In the genomic region with DNA sequence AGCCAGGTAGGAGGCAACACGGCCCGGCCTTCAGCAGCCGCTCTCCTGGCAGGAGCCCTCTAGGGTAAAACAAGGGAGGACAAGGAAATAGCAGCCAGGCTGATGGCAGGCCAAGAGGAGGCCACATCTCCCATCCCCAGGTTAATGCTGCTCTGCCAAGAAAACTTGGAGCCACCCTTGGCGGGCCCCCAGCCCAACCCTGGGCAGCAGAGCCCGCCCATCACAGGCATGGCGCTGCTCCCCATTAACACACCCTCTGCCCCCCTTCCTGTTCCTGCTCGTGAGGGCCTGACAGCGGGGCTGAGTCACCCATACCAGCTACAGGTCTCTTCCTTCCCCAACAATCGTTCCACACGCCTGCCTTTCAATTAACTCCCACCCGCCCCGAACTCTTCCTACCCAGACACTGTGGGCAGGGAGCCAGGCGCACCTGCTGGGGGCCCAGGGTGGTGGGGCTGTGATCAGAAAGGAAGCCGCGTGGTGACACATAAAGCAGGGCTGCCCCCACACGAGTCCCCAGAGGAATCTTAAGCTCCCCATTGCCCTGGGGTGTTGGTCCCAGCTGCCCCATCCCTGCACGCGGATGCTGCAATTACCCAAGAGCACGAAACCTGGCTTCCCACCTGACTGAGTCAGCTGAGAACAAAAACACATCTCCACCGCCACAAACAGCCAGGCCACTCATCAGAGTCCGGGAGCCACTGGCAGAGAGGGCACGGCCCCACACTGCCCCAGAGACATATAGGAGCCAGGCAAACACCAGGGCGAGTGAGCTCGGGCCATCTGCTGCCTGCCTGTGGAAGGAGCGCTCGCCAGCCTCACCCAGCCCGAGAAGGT, we compare ENCODE assay signal across 8 cellular contexts. TPM values are rescaled to one million over a fixed set of nuclear protein-coding genes. Genes with fewer than 3 reads are reported as not detected.
DNase-seq lines count a peak whose midpoint lies in the region; ATAC-seq and TF ChIP-seq lines count a peak whose summit lies in the region.

A gene with protein sequence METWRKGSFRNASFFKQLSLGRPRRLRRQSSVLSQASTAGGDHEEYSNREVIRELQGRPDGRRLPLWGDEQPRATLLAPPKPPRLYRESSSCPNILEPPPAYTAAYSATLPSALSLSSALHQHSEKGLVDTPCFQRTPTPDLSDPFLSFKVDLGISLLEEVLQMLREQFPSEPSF (plus strand): TSS at position 671 of the 837 bp plus-strand sequence. CDS start 516 bp downstream, outside the sequence.

- POLR2A ChIA-PET in HEK293 (lab: Yijun Ruan, JAX), result interaction anchor here (0.6 to 0.8 kb wide), 2 partner anchors 38 to 325 kb away, joined by 3 to 5 read pairs; a partner anchor contains a TSS

- ATAC-seq in esophagus mucosa (peak; percentile 87), sciatic nerve (peak; percentile 40)

- intact Hi-C loops in sciatic nerve (cut with DNase I), result loop anchor here (5.0 kb wide), 1 partner anchor 1272 kb away; no protein-coding TSS in a partner anchor

- CTCF ChIA-PET in HEK293 (lab: Yijun Ruan, JAX), result interaction anchor here (0.8 to 3.1 kb wide), 2 partner anchors 13 to 15 kb away, joined by 5 to 10 read pairs; no protein-coding TSS in a partner anchor

- TF ChIP-seq CTCF in GM12875 (IDR thresholded peaks at IDR 0.05; ENCODE audit: borderline replicate concordance, insufficient read depth, low read depth, low read length) (no peak), HEK293 (tag by site-specific recombination; IDR thresholded peaks at IDR 0.05) (no peak)

- peak within 1 kb of the TSS; percentile 58 for H3K27ac ChIP-seq in HEK293 (ENCODE audit: extremely low read depth, low read depth, low read length)

- H3K4me1 ChIP-seq in HEK293 (ENCODE audit: control insufficient read depth, insufficient read depth, low read length), result peaks cover 25% of the 10 kb centered on the region

- H3K36me3 ChIP-seq in HEK293 (ENCODE audit: control insufficient read depth in 2 of 2, insufficient read depth in 1 of 2, low read length in 2 of 2), result peaks cover 0 to 27% of the 10 kb centered on the region in 2 experiments; a peak in 1 of 3 replicates

- H3K4me3 ChIP-seq in GM12875 (ENCODE audit: low read depth, low read length), result peak within 1 kb of the TSS; percentile 39
- no peak within 1 kb of the TSS for H3K4me3 ChIP-seq in HEK293 (ENCODE audit: low read depth, low read length)

- DNase-seq in NCI-H2227 treated with DMSO at 0.1 percent for 48 hours (lab: John Stamatoyannopoulos, UW) (peak; percentile 22), sciatic nerve (ENCODE audit: low spot score) (no peak), DMS153 treated with DMSO at 0.1 percent for 48 hours (lab: John Stamatoyannopoulos, UW; ENCODE audit: unreplicated experiment) (no peak), NCI-H1930 (lab: John Stamatoyannopoulos, UW) (no peak)
- peak; percentile 70 for DNase-seq in activated CD8-positive, alpha-beta memory T cell treated with anti-CD3 and anti-CD28 coated beads, Interleukin-2, amount 50 U/mL, for 1 hour (ENCODE audit: extremely low read depth)

- H3K9me3 ChIP-seq in HEK293 (ENCODE audit: control insufficient read depth, insufficient read depth, low read depth, low read length), result no peaks in the 10 kb centered on the region

TF ChIP-seq in HEK293, 187 proteins besides CTCF, POLR2A, EP300 and RAD21 (continues in another document):
- TF ChIP-seq, protein P1, sequence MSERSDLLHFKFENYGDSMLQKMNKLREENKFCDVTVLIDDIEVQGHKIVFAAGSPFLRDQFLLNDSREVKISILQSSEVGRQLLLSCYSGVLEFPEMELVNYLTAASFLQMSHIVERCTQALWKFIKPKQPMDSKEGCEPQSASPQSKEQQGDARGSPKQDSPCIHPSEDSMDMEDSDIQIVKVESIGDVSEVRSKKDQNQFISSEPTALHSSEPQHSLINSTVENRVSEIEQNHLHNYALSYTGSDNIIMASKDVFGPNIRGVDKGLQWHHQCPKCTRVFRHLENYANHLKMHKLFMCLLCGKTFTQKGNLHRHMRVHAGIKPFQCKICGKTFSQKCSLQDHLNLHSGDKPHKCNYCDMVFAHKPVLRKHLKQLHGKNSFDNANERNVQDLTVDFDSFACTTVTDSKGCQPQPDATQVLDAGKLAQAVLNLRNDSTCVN (tag by site-specific recombination; optimal IDR thresholded peaks at IDR 0.05), result peak; percentile 13
- TF ChIP-seq ZNF114 (tag by site-specific recombination; IDR thresholded peaks at IDR 0.05), result no peak
- 0 out of 2 replicates have a peak, but pooled peaks have one; percentile 38 for TF ChIP-seq ZNF24 (tag by site-specific recombination; IDR thresholded peaks at IDR 0.05)
- TF ChIP-seq SP3 (tag by site-specific recombination; IDR thresholded peaks at IDR 0.05), result no peak; the same call in 1 of the 2 replicates
- TF ChIP-seq OSR2 (tag by site-specific recombination; IDR thresholded peaks at IDR 0.05), result peak; percentile 18; the same call in 1 of the 2 replicates
- TF ChIP-seq, protein P2, sequence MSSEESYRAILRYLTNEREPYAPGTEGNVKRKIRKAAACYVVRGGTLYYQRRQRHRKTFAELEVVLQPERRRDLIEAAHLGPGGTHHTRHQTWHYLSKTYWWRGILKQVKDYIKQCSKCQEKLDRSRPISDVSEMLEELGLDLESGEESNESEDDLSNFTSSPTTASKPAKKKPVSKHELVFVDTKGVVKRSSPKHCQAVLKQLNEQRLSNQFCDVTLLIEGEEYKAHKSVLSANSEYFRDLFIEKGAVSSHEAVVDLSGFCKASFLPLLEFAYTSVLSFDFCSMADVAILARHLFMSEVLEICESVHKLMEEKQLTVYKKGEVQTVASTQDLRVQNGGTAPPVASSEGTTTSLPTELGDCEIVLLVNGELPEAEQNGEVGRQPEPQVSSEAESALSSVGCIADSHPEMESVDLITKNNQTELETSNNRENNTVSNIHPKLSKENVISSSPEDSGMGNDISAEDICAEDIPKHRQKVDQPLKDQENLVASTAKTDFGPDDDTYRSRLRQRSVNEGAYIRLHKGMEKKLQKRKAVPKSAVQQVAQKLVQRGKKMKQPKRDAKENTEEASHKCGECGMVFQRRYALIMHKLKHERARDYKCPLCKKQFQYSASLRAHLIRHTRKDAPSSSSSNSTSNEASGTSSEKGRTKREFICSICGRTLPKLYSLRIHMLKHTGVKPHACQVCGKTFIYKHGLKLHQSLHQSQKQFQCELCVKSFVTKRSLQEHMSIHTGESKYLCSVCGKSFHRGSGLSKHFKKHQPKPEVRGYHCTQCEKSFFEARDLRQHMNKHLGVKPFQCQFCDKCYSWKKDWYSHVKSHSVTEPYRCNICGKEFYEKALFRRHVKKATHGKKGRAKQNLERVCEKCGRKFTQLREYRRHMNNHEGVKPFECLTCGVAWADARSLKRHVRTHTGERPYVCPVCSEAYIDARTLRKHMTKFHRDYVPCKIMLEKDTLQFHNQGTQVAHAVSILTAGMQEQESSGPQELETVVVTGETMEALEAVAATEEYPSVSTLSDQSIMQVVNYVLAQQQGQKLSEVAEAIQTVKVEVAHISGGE (tag by site-specific recombination; conservative IDR thresholded peaks at IDR 0.05; ENCODE audit: low read depth), result no peak
- no peak for TF ChIP-seq ZNF529 (tag by site-specific recombination; IDR thresholded peaks at IDR 0.05; ENCODE audit: insufficient replicate concordance)
- TF ChIP-seq ZBTB17 (tag by site-specific recombination; IDR thresholded peaks at IDR 0.05), result peak; percentile 57
- peak; percentile 98 for TF ChIP-seq GLIS1 (tag by site-specific recombination; IDR thresholded peaks at IDR 0.05)
- no peak for TF ChIP-seq ZNF391 (tag by site-specific recombination; IDR thresholded peaks at IDR 0.05; ENCODE audit: borderline replicate concordance, low read depth)
- TF ChIP-seq ZNF843 (tag by site-specific recombination; IDR thresholded peaks at IDR 0.05), result 0 out of 2 replicates have a peak, but pooled peaks have one; percentile 44
- peak; percentile 87 for TF ChIP-seq ZBTB20 (tag by site-specific recombination; IDR thresholded peaks at IDR 0.05)
- no peak for TF ChIP-seq ZNF768 (tag by site-specific recombination; IDR thresholded peaks at IDR 0.05)
- TF ChIP-seq SCRT2 (tag by site-specific recombination; IDR thresholded peaks at IDR 0.05), result peak; percentile 99
- peak; percentile 67 for TF ChIP-seq ZNF16 (tag by site-specific recombination; IDR thresholded peaks at IDR 0.05; ENCODE audit: low read depth)
- TF ChIP-seq, protein P3, sequence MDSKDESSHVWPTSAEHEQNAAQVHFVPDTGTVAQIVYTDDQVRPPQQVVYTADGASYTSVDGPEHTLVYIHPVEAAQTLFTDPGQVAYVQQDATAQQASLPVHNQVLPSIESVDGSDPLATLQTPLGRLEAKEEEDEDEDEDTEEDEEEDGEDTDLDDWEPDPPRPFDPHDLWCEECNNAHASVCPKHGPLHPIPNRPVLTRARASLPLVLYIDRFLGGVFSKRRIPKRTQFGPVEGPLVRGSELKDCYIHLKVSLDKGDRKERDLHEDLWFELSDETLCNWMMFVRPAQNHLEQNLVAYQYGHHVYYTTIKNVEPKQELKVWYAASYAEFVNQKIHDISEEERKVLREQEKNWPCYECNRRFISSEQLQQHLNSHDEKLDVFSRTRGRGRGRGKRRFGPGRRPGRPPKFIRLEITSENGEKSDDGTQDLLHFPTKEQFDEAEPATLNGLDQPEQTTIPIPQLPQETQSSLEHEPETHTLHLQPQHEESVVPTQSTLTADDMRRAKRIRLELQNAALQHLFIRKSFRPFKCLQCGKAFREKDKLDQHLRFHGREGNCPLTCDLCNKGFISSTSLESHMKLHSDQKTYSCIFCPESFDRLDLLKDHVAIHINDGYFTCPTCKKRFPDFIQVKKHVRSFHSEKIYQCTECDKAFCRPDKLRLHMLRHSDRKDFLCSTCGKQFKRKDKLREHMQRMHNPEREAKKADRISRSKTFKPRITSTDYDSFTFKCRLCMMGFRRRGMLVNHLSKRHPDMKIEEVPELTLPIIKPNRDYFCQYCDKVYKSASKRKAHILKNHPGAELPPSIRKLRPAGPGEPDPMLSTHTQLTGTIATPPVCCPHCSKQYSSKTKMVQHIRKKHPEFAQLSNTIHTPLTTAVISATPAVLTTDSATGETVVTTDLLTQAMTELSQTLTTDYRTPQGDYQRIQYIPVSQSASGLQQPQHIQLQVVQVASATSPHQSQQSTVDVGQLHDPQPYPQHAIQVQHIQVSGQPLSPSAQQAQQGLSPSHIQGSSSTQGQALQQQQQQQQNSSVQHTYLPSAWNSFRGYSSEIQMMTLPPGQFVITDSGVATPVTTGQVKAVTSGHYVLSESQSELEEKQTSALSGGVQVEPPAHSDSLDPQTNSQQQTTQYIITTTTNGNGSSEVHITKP (tag by site-specific recombination; IDR thresholded peaks at IDR 0.05), result peak; percentile 54
- TF ChIP-seq ZNF600 (tag by site-specific recombination; IDR thresholded peaks at IDR 0.05), result peak; percentile 81
- peak; percentile 86 for TF ChIP-seq EGR2 (tag by site-specific recombination; IDR thresholded peaks at IDR 0.05; ENCODE audit: low read depth)
- no peak for TF ChIP-seq KLF7 (tag by site-specific recombination; IDR thresholded peaks at IDR 0.05; ENCODE audit: borderline replicate concordance)
- TF ChIP-seq ZNF629 (tag by site-specific recombination; IDR thresholded peaks at IDR 0.05), result peak; percentile 52; the same call in 1 of the 2 replicates
- peak; percentile 24; the same call in 1 of the 2 replicates for TF ChIP-seq ZNF341 (tag by site-specific recombination; IDR thresholded peaks at IDR 0.05; ENCODE audit: low read depth)

RNA-seq across cellular contexts. Expression of the gene that starts here (rescaled TPM):
- total RNA-seq in esophagus mucosa, result 4.0 TPM
- total RNA-seq in sciatic nerve, result 0.49 TPM

Comparison
In these comparisons a context has a peak if more than half of its experiments do, and no peak if none do; other contexts are left out.
1. Peak in ATAC-seq in sciatic nerve; RNA of the gene not detected or under 1 TPM.
2. DNase-seq: peak in NCI-H2227 treated with DMSO at 0.1 percent for 48 hours (single experiment) and activated CD8-positive, alpha-beta memory T cell treated with anti-CD3 and anti-CD28 coated beads, Interleukin-2, amount 50 U/mL, for 1 hour (single experiment); none in sciatic nerve (single experiment), DMS153 treated with DMSO at 0.1 percent for 48 hours (single experiment) and NCI-H1930 (0 of 2).